ENCODE assay signal across 22 cellular contexts in the genomic region with DNA sequence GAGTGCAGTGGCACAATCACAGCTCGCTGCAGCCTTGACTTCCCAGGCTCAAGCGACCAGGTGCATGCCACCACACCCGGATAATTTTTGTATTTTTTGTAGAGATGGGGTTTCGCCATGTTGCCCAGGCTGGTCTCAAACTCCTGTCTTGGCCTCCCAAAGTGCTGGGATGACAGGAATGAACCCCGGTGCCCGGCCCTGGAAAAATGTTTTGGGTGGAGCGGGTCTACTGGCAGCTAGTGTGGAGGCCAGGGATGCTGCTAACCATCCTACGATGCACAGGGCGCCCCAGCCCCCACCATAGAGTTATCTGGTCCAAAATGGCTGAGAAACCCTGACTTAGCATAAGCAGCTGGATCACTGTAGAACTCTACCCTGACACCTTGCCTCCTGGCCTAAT.
"Had no signal": no experiment of that assay in that cellular context is flagged by ENCODE, and none has a peak within 500 bp of the region (broad histone marks: within the 10 kb centered on the region; RNA-seq: fewer than 3 reads in every experiment).

No MANE protein-coding gene starts in this region.

- H3K27me3 Mint-ChIP-seq: activated naive CD8-positive, alpha-beta T cell treated with anti-CD3 and anti-CD28 coated beads for 36 hours; natural killer cell treated with Interleukin-12 subunit alpha and Interleukin-12 subunit beta and Interleukin-15 and Interleukin-18, amount 100 ng/mL, for 72 hours; stimulated activated naive CD8-positive, alpha-beta T cell treated with anti-CD3 and anti-CD28 coated beads, Interleukin-15, amount 100 ng/mL, for 72 hours; T-helper 17 cell had no signal

- H3K9me3 Mint-ChIP-seq: activated naive CD8-positive, alpha-beta T cell treated with anti-CD3 and anti-CD28 coated beads for 36 hours; activated T-cell treated with anti-CD3 and anti-CD28 coated beads, Interleukin-2, amount 50 U/mL, for 4 hours; natural killer cell treated with Interleukin-12 subunit alpha and Interleukin-12 subunit beta and Interleukin-15 and Interleukin-18, amount 100 ng/mL, for 72 hours; stimulated activated naive CD8-positive, alpha-beta T cell treated with anti-CD3 and anti-CD28 coated beads, Interleukin-15, amount 100 ng/mL, for 72 hours had no signal

- H3K4me1 Mint-ChIP-seq: activated naive CD8-positive, alpha-beta T cell treated with anti-CD3 and anti-CD28 coated beads for 36 hours; stimulated activated naive CD8-positive, alpha-beta T cell treated with anti-CD3 and anti-CD28 coated beads, Interleukin-15, amount 100 ng/mL, for 72 hours had no signal

- H3K27me3 ChIP-seq: heart right ventricle, left lung, neutrophil, ovary, suprapubic skin, tibial nerve, vagina had no signal

- H3K4me3 Mint-ChIP-seq: activated naive CD8-positive, alpha-beta T cell treated with anti-CD3 and anti-CD28 coated beads for 36 hours; activated T-cell treated with anti-CD3 and anti-CD28 coated beads, Interleukin-2, amount 50 U/mL, for 4 hours; natural killer cell treated with Interleukin-12 subunit alpha and Interleukin-12 subunit beta and Interleukin-15 and Interleukin-18, amount 100 ng/mL, for 72 hours; stimulated activated naive CD8-positive, alpha-beta T cell treated with anti-CD3 and anti-CD28 coated beads, Interleukin-15, amount 100 ng/mL, for 72 hours; T-helper 17 cell had no signal

- H3K9me3 ChIP-seq: heart right ventricle, left lung, neutrophil, ovary, prostate gland, suprapubic skin, vagina had no signal

- H3K36me3 ChIP-seq: ovary, prostate gland had no signal

- DNase-seq: activated CD4-positive, alpha-beta T cell treated with anti-CD3 and anti-CD28 coated beads for 4 hours; activated CD4-positive, alpha-beta T cell treated with anti-CD3 and anti-CD28 coated beads, Interleukin-2, amount 50 U/mL, for 48 hours; activated CD4-positive, CD25-positive, alpha-beta regulatory T cell; activated CD8-positive, alpha-beta memory T cell treated with anti-CD3 and anti-CD28 coated beads, Interleukin-2, amount 50 U/mL, for 48 hours; activated naive CD4-positive, alpha-beta T cell treated with Interleukin-2 at 50 U/mL for 16 hours; activated naive CD8-positive, alpha-beta T cell treated with anti-CD3 and anti-CD28 coated beads for 36 hours; activated T-cell treated with anti-CD3 and anti-CD28 coated beads, Interleukin-2, amount 50 U/mL, for 4 hours; cerebellar nuclear complex; heart right ventricle; left lung; midbrain; ovary; stimulated activated CD4-positive, alpha-beta T cell treated with anti-CD3 and anti-CD28 coated beads, Interleukin-4, amount 100 ng/mL, for 24 hours; stimulated activated naive CD8-positive, alpha-beta T cell treated with anti-CD3 and anti-CD28 coated beads, Interleukin-15, amount 100 ng/mL, for 72 hours; T-helper 17 cell had no signal

- H3K27ac Mint-ChIP-seq: activated naive CD8-positive, alpha-beta T cell treated with anti-CD3 and anti-CD28 coated beads for 36 hours; natural killer cell treated with Interleukin-12 subunit alpha and Interleukin-12 subunit beta and Interleukin-15 and Interleukin-18, amount 100 ng/mL, for 72 hours; T-helper 17 cell had no signal

- H3K4me1 ChIP-seq: left lung, prostate gland, suprapubic skin, tibial nerve, vagina had no signal

- H3K4me3 ChIP-seq: coronary artery, heart right ventricle, left lung, ovary, prostate gland, suprapubic skin, tibial nerve, vagina had no signal

- H3K27ac ChIP-seq: coronary artery, left lung, neutrophil, ovary, prostate gland, suprapubic skin, tibial nerve, vagina had no signal
